Comparison of ENCODE assay signal across 1 cellular context in genomic region chr16:31179153-31179746, GRCh38.
TF ChIP-seq lines count a peak whose summit lies in the region.

No MANE protein-coding gene starts in this region.

TF ChIP-seq in IMR-90, 13 proteins besides CTCF, POLR2A, EP300 and RAD21 (continued from another document):
- TF ChIP-seq, protein P1, sequence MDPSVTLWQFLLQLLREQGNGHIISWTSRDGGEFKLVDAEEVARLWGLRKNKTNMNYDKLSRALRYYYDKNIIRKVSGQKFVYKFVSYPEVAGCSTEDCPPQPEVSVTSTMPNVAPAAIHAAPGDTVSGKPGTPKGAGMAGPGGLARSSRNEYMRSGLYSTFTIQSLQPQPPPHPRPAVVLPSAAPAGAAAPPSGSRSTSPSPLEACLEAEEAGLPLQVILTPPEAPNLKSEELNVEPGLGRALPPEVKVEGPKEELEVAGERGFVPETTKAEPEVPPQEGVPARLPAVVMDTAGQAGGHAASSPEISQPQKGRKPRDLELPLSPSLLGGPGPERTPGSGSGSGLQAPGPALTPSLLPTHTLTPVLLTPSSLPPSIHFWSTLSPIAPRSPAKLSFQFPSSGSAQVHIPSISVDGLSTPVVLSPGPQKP (IDR thresholded peaks at IDR 0.05; ENCODE audit: borderline replicate concordance, low read depth, low read length), result no peak
- TF ChIP-seq, protein P2, sequence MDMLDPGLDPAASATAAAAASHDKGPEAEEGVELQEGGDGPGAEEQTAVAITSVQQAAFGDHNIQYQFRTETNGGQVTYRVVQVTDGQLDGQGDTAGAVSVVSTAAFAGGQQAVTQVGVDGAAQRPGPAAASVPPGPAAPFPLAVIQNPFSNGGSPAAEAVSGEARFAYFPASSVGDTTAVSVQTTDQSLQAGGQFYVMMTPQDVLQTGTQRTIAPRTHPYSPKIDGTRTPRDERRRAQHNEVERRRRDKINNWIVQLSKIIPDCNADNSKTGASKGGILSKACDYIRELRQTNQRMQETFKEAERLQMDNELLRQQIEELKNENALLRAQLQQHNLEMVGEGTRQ (IDR thresholded peaks at IDR 0.05; ENCODE audit: low read depth, low read length), result no peak
- no peak for TF ChIP-seq MAZ (IDR thresholded peaks at IDR 0.05; ENCODE audit: borderline replicate concordance, low read depth, low read length)
- TF ChIP-seq CHD1 (IDR thresholded peaks at IDR 0.05; ENCODE audit: low read depth, low read length), result no peak
- no peak for TF ChIP-seq RCOR1 (IDR thresholded peaks at IDR 0.05; ENCODE audit: insufficient replicate concordance, low read length)
- TF ChIP-seq SMC3 (IDR thresholded peaks at IDR 0.05; ENCODE audit: low read depth, low read length), result no peak
- TF ChIP-seq MAFK (IDR thresholded peaks at IDR 0.05; ENCODE audit: low read depth, low read length), result no peak
- no peak for TF ChIP-seq RFX5 (IDR thresholded peaks at IDR 0.05; ENCODE audit: low read depth, low read length)
- no peak for TF ChIP-seq NFE2L2 (IDR thresholded peaks at IDR 0.05; ENCODE audit: low read depth, low read length)
- TF ChIP-seq MXI1 (IDR thresholded peaks at IDR 0.05; ENCODE audit: borderline replicate concordance, low read depth, low read length), result no peak
- TF ChIP-seq FOS (IDR thresholded peaks at IDR 0.05; ENCODE audit: low read depth, low read length), result no peak
